Comparison of ENCODE assay signal across 11 cellular contexts in the genomic region with DNA sequence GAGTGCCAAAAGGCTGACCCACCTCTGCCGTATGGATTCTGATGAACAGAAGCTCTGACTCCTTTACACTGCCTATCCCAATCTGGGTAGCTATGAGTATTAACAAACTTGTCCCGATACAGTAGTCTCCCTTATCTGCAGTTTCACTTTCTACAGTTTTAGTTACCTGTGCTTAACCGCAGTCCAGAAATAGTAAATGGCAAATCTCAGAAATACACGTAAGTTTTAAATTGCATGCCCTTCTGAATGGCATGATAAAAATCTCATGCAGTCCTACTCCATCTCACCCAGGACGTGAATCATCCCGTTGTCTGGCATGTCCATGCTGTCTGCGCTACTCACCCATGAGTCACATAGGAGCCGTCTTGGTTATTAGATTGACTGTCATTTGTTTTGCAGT.
DNase-seq lines count a peak whose midpoint lies in the region; ATAC-seq and TF ChIP-seq lines count a peak whose summit lies in the region.
"Had no signal": no experiment of that assay in that cellular context is flagged by ENCODE, and none has a peak within 500 bp of the region (broad histone marks: within the 10 kb centered on the region; RNA-seq: fewer than 3 reads in every experiment).

No MANE protein-coding gene starts in this region.

- H4K12ac ChIP-seq in trophoblast cell (ENCODE audit: low read depth, low read length): no peak overlapping the region

- no peak overlapping the region for H4K8ac ChIP-seq in trophoblast cell (ENCODE audit: low read depth, low read length)

- H3K27me3 ChIP-seq in OCI-LY3 (ENCODE audit: low read depth, low read length) (no peaks in the 10 kb centered on the region), trophoblast cell (ENCODE audit: insufficient read depth, low read length) (no peaks in the 10 kb centered on the region), prostate gland (replicated peaks; ENCODE audit: insufficient read depth) (no peaks in the 10 kb centered on the region)
- H3K27me3 ChIP-seq: vagina had no signal

- peak; percentile 94 for DNase-seq in ELR (ENCODE audit: low read depth)
- peak; percentile 77 for DNase-seq in choroid plexus epithelial cell (ENCODE audit: low read depth)
- DNase-seq in trophoblast cell: peak; percentile 83 to 88
- no peak for DNase-seq in prostate gland (ENCODE audit: low spot score)
- no peak for DNase-seq in C1 segment of cervical spinal cord (lab: John Stamatoyannopoulos, UW)
- DNase-seq in NCI-H2171 (lab: John Stamatoyannopoulos, UW): no peak
- DNase-seq: activated CD4-positive, CD25-positive, alpha-beta regulatory T cell treated with anti-CD3 and anti-CD28 coated beads, Interleukin-2, amount 50 U/mL, for 72 hours; NCI-H2081 had no signal

- H3K79me1 ChIP-seq in trophoblast cell (ENCODE audit: low read length): no peaks in the 10 kb centered on the region

- H3K79me2 ChIP-seq in OCI-LY3 (ENCODE audit: low read length) (no peaks in the 10 kb centered on the region), trophoblast cell (ENCODE audit: control insufficient read depth, insufficient read depth, low read length, poor library complexity) (no peaks in the 10 kb centered on the region)

- H3K14ac ChIP-seq in trophoblast cell (ENCODE audit: low read length): no peak overlapping the region

- ATAC-seq in GM19395 (IDR thresholded peaks at IDR 0.05; ENCODE audit: unreplicated experiment): no peak

- H2BK12ac ChIP-seq in trophoblast cell (ENCODE audit: low read length): no peak overlapping the region

- H3K9ac ChIP-seq in OCI-LY3 (ENCODE audit: low read length) (peak overlapping the region; percentile 4; the same call in 1 of the 2 replicates), trophoblast cell (ENCODE audit: low read length) (no peak overlapping the region)

- no peak overlapping the region for H3K4ac ChIP-seq in trophoblast cell (ENCODE audit: low read depth, low read length)

- H3K4me2 ChIP-seq in OCI-LY3 (ENCODE audit: low read length) (peak overlapping the region; percentile 54), trophoblast cell (ENCODE audit: low read length) (no peak overlapping the region)

- H2BK5ac ChIP-seq in trophoblast cell (ENCODE audit: low read depth, low read length, poor library complexity): no peak overlapping the region

- no peak for TF ChIP-seq POLR2A in prostate gland (IDR thresholded peaks at IDR 0.05)

- H2BK120ac ChIP-seq in trophoblast cell (ENCODE audit: insufficient read depth, low read length, poor library complexity): no peak overlapping the region

- intact Hi-C loops in prostate gland (cut with DNase I): no loop called here

- no peak for TF ChIP-seq CTCF in OCI-LY3 (IDR thresholded peaks at IDR 0.05; ENCODE audit: low read depth, low read length)
- TF ChIP-seq CTCF in choroid plexus epithelial cell (conservative IDR thresholded peaks at IDR 0.05; ENCODE audit: low read depth, low read length): no peak
- no peak for TF ChIP-seq CTCF in prostate gland (IDR thresholded peaks at IDR 0.05)

- H3K4me3 ChIP-seq in OCI-LY3 (ENCODE audit: low read length): peak overlapping the region; percentile 36
- H3K4me3 ChIP-seq in choroid plexus epithelial cell (ENCODE audit: low read depth, low read length): peak overlapping the region; percentile 35
- H3K4me3 ChIP-seq in trophoblast cell (ENCODE audit: low read depth, low read length): no peak overlapping the region
- no peak overlapping the region for H3K4me3 ChIP-seq in prostate gland
- H3K4me3 ChIP-seq: vagina had no signal

- H3K27ac ChIP-seq in OCI-LY3 (ENCODE audit: low read length) (peak overlapping the region; percentile 38; the same call in 1 of the 2 replicates), trophoblast cell (ENCODE audit: low read depth, low read length) (no peak overlapping the region), prostate gland (no peak overlapping the region)
- H3K27ac ChIP-seq: vagina had no signal

- no peak overlapping the region for H3K23ac ChIP-seq in trophoblast cell (ENCODE audit: low read length)

- H3K36me3 ChIP-seq in OCI-LY3 (replicated peaks; ENCODE audit: low read depth, low read length) (no peaks in the 10 kb centered on the region), trophoblast cell (ENCODE audit: control insufficient read depth in 1 of 2, insufficient read depth in 2 of 2, low read length in 2 of 2) (no peaks in the 10 kb centered on the region), prostate gland (no peaks in the 10 kb centered on the region)
- H3K36me3 ChIP-seq: vagina had no signal

- H3K18ac ChIP-seq in trophoblast cell (ENCODE audit: low read length): no peak overlapping the region

- no peak overlapping the region for H2AK5ac ChIP-seq in trophoblast cell (ENCODE audit: low read length)

- no peaks in the 10 kb centered on the region for H4K20me1 ChIP-seq in OCI-LY3 (ENCODE audit: insufficient read depth, low read length)

- H3K9me3 ChIP-seq in OCI-LY3 (ENCODE audit: insufficient read depth, low read length) (no peaks in the 10 kb centered on the region), trophoblast cell (ENCODE audit: insufficient read depth, low read depth, low read length) (no peaks in the 10 kb centered on the region), prostate gland (no peaks in the 10 kb centered on the region)
- H3K9me3 ChIP-seq: vagina had no signal

- WGBS in trophoblast cell (ENCODE audit: extremely low coverage, insufficient coverage, insufficient read length): no CpG with 5 or more reads among the region's 8 CpGs
- 67% methylated on average over 8 of the region's 8 CpGs for WGBS in prostate gland

- no peak overlapping the region for H4K91ac ChIP-seq in trophoblast cell (ENCODE audit: low read depth, low read length)

- H3K4me1 ChIP-seq in OCI-LY3 (ENCODE audit: low read length) (peaks cover 57% of the 10 kb centered on the region), trophoblast cell (ENCODE audit: control insufficient read depth in 1 of 2, insufficient read depth in 2 of 2, low read length in 2 of 2) (no peaks in the 10 kb centered on the region), prostate gland (replicated peaks) (no peaks in the 10 kb centered on the region)
- H3K4me1 ChIP-seq: vagina had no signal

- H2AFZ ChIP-seq in OCI-LY3 (ENCODE audit: low read depth, low read length) (peak overlapping the region; percentile 2; the same call in 1 of the 2 replicates), trophoblast cell (ENCODE audit: insufficient read depth, low read length, poor library complexity) (no peak overlapping the region)

Comparison
In these comparisons a context has a peak if more than half of its experiments do, and no peak if none do; other contexts are left out.
1. DNase-seq: peak in ELR (single experiment), choroid plexus epithelial cell (single experiment) and trophoblast cell (2 of 2); none in prostate gland (single experiment), C1 segment of cervical spinal cord (0 of 14) and NCI-H2171 (single experiment).
2. H3K4me3 ChIP-seq: peak in OCI-LY3 (single experiment) and choroid plexus epithelial cell (single experiment); none in trophoblast cell (single experiment) and prostate gland (0 of 2).